In the genomic region with DNA sequence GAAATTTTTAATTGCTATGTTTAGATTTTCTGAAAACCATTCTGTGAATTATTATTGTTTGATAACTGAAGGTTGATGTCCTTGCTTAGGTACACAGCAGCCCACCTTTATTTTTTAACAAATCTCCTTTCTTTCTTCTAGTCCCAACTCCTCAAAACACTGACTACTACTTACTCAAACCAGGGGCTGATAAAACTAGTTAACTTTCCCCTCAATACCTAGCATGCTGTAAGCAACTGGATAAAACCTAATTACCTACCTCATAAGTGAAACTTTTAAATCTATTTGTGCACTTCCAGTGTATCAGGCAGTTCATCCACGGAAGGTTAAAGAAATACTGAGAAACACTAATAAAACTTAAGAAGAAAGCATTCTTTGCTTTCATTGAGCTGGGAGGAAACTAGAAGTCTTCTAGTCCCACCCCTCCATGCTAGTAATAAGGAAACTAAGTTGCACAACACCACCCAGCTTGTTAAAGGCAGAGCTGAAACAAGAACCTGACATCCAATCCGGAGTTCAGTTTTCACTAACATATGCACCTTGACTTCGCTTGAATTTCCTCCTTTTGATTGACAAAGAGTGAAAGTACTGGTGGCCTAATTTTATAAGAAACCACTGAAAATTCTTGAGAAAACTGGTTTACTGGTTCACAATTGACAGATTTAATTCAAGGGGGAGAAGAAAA, we compare ENCODE assay signal across 8 cellular contexts.
DNase-seq lines count a peak whose midpoint lies in the region; ATAC-seq and TF ChIP-seq lines count a peak whose summit lies in the region.

No MANE protein-coding gene starts in this region.

- H3K4me3 ChIP-seq in OCI-LY1 (ENCODE audit: low read depth, low read length, poor library complexity, severe bottlenecking) (no peak overlapping the region), upper lobe of left lung (peak overlapping the region in 2 of 4 donors; percentile 7 to 14), WERI-Rb-1 (ENCODE audit: low read depth, low read length) (no peak overlapping the region)

- ATAC-seq in left cardiac atrium: peak; percentile 27 to 65
- ATAC-seq in HG02938 (IDR thresholded peaks at IDR 0.05; ENCODE audit: unreplicated experiment): peak; percentile 98
- ATAC-seq in foreskin keratinocyte: peak; percentile 33
- peak; percentile 86 to 88 for ATAC-seq in upper lobe of left lung (ENCODE audit: low FRiP score in 2 of 2)

- H3K27me3 ChIP-seq in OCI-LY1 (ENCODE audit: insufficient read depth, low read length) (no peaks in the 10 kb centered on the region), foreskin keratinocyte (no peaks in the 10 kb centered on the region), upper lobe of left lung (no peaks in the 10 kb centered on the region), WERI-Rb-1 (ENCODE audit: insufficient read depth, low read depth, severe bottlenecking) (no peaks in the 10 kb centered on the region)

- no peak overlapping the region for H3K27ac ChIP-seq in OCI-LY1 (ENCODE audit: low read depth, low read length, poor library complexity, severe bottlenecking)
- H3K27ac ChIP-seq in foreskin keratinocyte: no peak overlapping the region
- H3K27ac ChIP-seq in upper lobe of left lung: peak overlapping the region; percentile 53 to 79 (median 66)
- H3K27ac ChIP-seq in WERI-Rb-1: no peak overlapping the region

- H3F3A ChIP-seq in OCI-LY1 (ENCODE audit: insufficient read depth, low read length): no peaks in the 10 kb centered on the region

- H4K20me1 ChIP-seq in OCI-LY1 (ENCODE audit: insufficient read depth, low read length): no peaks in the 10 kb centered on the region

- 22 to 43% methylated on average over 3 of the region's 3 CpGs for WGBS in upper lobe of left lung, 2 donors

- no peak overlapping the region for H2AFZ ChIP-seq in OCI-LY1 (ENCODE audit: low read length)

- DNase-seq in left cardiac atrium (no peak), cardiac septum (ENCODE audit: low spot score) (no peak), foreskin keratinocyte (peak; percentile 32 to 62), upper lobe of left lung (peak in 1 of 2 donors; percentile 76), NCI-H2196 treated with DMSO at 0.1 percent for 48 hours (lab: John Stamatoyannopoulos, UW; ENCODE audit: unreplicated experiment) (no peak), WERI-Rb-1 (no peak)

- peak in 1 of 4 donors; percentile 21 for TF ChIP-seq POLR2A in upper lobe of left lung (IDR thresholded peaks at IDR 0.05)

- H3K36me3 ChIP-seq in OCI-LY1 (ENCODE audit: insufficient read depth, low read length) (no peaks in the 10 kb centered on the region), upper lobe of left lung (no peaks in the 10 kb centered on the region), WERI-Rb-1 (no peaks in the 10 kb centered on the region)

- H3K79me2 ChIP-seq in OCI-LY1 (ENCODE audit: insufficient read depth, low read length): no peaks in the 10 kb centered on the region

- no peak overlapping the region for H3K9ac ChIP-seq in OCI-LY1 (ENCODE audit: low read length)

- intact Hi-C loops in left cardiac atrium (cut with DNase I): no loop called here
- intact Hi-C loops in cardiac septum (cut with DNase I): no loop called here

- TF ChIP-seq EP300 in upper lobe of left lung (IDR thresholded peaks at IDR 0.05): no peak

- H3K9me3 ChIP-seq in OCI-LY1 (ENCODE audit: low read length) (no peaks in the 10 kb centered on the region), upper lobe of left lung (no peaks in the 10 kb centered on the region), WERI-Rb-1 (ENCODE audit: severe bottlenecking) (no peaks in the 10 kb centered on the region)

- no peaks in the 10 kb centered on the region for H3K9me2 ChIP-seq in OCI-LY1 (ENCODE audit: low read depth, low read length)

- TF ChIP-seq CTCF in OCI-LY1 (IDR thresholded peaks at IDR 0.05; ENCODE audit: low read length) (no peak), foreskin keratinocyte (conservative IDR thresholded peaks at IDR 0.05) (no peak), upper lobe of left lung (IDR thresholded peaks at IDR 0.05) (no peak), WERI-Rb-1 (IDR thresholded peaks at IDR 0.05; ENCODE audit: low read depth, low read length) (no peak)

- H3K4me2 ChIP-seq in OCI-LY1 (ENCODE audit: low read length): peak overlapping the region; percentile 6; the same call in 1 of the 2 replicates

- peaks cover 12% of the 10 kb centered on the region for H3K4me1 ChIP-seq in OCI-LY1 (ENCODE audit: insufficient read depth, low read length, severe bottlenecking)
- peaks cover 18% of the 10 kb centered on the region for H3K4me1 ChIP-seq in foreskin keratinocyte
- peaks cover 0 to 10% (median 7%) of the 10 kb centered on the region in 4 donors for H3K4me1 ChIP-seq in upper lobe of left lung

Comparison
In these comparisons a context has a peak if more than half of its experiments do, and no peak if none do; other contexts are left out.
1. ATAC-seq: peak in every context shown above with its lines; median percentile 98 in HG02938; 87 in upper lobe of left lung; 46 in left cardiac atrium; 33 in foreskin keratinocyte.
2. DNase-seq: peak in foreskin keratinocyte (2 of 2); none in left cardiac atrium (single experiment), cardiac septum (single experiment), NCI-H2196 treated with DMSO at 0.1 percent for 48 hours (single experiment) and WERI-Rb-1 (single experiment).
3. H3K27ac ChIP-seq: peak in upper lobe of left lung (4 of 4); none in OCI-LY1 (single experiment), foreskin keratinocyte (single experiment) and WERI-Rb-1 (single experiment).